ENCODE assay signal across 1 cellular context in the genomic region with DNA sequence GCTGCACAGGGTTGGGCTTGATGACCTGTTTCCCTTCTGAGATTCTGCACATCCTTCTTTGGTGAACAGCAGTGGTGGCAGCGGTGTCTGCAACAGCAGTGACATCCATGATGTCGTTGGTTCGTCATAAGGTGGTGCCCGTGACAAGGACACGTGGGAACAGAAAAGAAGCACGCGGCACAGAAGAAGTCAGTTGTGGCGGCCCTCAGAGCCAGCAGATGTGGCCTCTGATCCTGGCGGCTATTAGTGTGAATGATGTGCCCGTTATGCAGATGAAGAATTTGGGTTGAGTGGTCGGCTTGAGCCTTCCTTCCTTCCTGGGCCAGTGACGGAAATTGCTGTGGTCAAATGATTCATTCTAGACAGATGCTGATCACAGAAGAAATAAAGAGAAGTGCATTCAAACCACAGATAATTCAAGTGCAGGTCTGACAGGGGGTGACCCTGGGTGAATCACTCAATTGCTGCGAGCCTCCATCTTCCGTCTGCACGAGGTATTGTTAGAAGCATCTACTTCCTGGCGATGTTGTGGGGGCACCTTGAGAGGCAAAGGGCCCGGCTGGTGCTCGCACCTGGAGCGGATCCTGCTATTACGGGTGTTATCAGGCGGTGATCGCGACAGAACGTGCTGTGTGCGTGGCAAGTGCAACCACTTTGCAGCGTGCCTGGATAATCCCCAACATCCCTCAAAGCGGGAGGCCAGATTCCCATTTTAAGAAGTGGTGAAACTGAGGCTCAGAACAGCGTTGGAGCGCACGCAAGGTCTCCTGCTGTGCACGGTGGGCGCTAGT.
TF ChIP-seq lines count a peak whose summit lies in the region.

No MANE protein-coding gene starts in this region.

TF ChIP-seq in K562, 482 proteins besides CTCF, POLR2A, EP300 and RAD21 (continued from another document):
- TF ChIP-seq, protein P1, sequence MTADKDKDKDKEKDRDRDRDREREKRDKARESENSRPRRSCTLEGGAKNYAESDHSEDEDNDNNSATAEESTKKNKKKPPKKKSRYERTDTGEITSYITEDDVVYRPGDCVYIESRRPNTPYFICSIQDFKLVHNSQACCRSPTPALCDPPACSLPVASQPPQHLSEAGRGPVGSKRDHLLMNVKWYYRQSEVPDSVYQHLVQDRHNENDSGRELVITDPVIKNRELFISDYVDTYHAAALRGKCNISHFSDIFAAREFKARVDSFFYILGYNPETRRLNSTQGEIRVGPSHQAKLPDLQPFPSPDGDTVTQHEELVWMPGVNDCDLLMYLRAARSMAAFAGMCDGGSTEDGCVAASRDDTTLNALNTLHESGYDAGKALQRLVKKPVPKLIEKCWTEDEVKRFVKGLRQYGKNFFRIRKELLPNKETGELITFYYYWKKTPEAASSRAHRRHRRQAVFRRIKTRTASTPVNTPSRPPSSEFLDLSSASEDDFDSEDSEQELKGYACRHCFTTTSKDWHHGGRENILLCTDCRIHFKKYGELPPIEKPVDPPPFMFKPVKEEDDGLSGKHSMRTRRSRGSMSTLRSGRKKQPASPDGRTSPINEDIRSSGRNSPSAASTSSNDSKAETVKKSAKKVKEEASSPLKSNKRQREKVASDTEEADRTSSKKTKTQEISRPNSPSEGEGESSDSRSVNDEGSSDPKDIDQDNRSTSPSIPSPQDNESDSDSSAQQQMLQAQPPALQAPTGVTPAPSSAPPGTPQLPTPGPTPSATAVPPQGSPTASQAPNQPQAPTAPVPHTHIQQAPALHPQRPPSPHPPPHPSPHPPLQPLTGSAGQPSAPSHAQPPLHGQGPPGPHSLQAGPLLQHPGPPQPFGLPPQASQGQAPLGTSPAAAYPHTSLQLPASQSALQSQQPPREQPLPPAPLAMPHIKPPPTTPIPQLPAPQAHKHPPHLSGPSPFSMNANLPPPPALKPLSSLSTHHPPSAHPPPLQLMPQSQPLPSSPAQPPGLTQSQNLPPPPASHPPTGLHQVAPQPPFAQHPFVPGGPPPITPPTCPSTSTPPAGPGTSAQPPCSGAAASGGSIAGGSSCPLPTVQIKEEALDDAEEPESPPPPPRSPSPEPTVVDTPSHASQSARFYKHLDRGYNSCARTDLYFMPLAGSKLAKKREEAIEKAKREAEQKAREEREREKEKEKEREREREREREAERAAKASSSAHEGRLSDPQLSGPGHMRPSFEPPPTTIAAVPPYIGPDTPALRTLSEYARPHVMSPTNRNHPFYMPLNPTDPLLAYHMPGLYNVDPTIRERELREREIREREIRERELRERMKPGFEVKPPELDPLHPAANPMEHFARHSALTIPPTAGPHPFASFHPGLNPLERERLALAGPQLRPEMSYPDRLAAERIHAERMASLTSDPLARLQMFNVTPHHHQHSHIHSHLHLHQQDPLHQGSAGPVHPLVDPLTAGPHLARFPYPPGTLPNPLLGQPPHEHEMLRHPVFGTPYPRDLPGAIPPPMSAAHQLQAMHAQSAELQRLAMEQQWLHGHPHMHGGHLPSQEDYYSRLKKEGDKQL (CRISPR knock-in tag; IDR thresholded peaks at IDR 0.05; ENCODE audit: borderline replicate concordance): 0 out of 2 replicates have a peak, but pooled peaks have one; percentile 29
- TF ChIP-seq, protein P2, sequence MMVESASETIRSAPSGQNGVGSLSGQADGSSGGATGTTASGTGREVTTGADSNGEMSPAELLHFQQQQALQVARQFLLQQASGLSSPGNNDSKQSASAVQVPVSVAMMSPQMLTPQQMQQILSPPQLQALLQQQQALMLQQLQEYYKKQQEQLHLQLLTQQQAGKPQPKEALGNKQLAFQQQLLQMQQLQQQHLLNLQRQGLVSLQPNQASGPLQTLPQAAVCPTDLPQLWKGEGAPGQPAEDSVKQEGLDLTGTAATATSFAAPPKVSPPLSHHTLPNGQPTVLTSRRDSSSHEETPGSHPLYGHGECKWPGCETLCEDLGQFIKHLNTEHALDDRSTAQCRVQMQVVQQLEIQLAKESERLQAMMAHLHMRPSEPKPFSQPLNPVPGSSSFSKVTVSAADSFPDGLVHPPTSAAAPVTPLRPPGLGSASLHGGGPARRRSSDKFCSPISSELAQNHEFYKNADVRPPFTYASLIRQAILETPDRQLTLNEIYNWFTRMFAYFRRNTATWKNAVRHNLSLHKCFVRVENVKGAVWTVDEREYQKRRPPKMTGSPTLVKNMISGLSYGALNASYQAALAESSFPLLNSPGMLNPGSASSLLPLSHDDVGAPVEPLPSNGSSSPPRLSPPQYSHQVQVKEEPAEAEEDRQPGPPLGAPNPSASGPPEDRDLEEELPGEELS (CRISPR knock-in tag; IDR thresholded peaks at IDR 0.05; ENCODE audit: borderline replicate concordance): peak; percentile 77; the same call in 1 of the 2 replicates
- TF ChIP-seq GABPB1 (CRISPR knock-in tag; IDR thresholded peaks at IDR 0.05): peak; percentile 33
- TF ChIP-seq, protein P3, sequence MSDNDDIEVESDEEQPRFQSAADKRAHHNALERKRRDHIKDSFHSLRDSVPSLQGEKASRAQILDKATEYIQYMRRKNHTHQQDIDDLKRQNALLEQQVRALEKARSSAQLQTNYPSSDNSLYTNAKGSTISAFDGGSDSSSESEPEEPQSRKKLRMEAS (CRISPR knock-in tag; IDR thresholded peaks at IDR 0.05): peak; percentile 89
- TF ChIP-seq ZNF431 (CRISPR knock-in tag; IDR thresholded peaks at IDR 0.05): 0 out of 2 replicates have a peak, but pooled peaks have one; percentile 12
- TF ChIP-seq, protein P4, sequence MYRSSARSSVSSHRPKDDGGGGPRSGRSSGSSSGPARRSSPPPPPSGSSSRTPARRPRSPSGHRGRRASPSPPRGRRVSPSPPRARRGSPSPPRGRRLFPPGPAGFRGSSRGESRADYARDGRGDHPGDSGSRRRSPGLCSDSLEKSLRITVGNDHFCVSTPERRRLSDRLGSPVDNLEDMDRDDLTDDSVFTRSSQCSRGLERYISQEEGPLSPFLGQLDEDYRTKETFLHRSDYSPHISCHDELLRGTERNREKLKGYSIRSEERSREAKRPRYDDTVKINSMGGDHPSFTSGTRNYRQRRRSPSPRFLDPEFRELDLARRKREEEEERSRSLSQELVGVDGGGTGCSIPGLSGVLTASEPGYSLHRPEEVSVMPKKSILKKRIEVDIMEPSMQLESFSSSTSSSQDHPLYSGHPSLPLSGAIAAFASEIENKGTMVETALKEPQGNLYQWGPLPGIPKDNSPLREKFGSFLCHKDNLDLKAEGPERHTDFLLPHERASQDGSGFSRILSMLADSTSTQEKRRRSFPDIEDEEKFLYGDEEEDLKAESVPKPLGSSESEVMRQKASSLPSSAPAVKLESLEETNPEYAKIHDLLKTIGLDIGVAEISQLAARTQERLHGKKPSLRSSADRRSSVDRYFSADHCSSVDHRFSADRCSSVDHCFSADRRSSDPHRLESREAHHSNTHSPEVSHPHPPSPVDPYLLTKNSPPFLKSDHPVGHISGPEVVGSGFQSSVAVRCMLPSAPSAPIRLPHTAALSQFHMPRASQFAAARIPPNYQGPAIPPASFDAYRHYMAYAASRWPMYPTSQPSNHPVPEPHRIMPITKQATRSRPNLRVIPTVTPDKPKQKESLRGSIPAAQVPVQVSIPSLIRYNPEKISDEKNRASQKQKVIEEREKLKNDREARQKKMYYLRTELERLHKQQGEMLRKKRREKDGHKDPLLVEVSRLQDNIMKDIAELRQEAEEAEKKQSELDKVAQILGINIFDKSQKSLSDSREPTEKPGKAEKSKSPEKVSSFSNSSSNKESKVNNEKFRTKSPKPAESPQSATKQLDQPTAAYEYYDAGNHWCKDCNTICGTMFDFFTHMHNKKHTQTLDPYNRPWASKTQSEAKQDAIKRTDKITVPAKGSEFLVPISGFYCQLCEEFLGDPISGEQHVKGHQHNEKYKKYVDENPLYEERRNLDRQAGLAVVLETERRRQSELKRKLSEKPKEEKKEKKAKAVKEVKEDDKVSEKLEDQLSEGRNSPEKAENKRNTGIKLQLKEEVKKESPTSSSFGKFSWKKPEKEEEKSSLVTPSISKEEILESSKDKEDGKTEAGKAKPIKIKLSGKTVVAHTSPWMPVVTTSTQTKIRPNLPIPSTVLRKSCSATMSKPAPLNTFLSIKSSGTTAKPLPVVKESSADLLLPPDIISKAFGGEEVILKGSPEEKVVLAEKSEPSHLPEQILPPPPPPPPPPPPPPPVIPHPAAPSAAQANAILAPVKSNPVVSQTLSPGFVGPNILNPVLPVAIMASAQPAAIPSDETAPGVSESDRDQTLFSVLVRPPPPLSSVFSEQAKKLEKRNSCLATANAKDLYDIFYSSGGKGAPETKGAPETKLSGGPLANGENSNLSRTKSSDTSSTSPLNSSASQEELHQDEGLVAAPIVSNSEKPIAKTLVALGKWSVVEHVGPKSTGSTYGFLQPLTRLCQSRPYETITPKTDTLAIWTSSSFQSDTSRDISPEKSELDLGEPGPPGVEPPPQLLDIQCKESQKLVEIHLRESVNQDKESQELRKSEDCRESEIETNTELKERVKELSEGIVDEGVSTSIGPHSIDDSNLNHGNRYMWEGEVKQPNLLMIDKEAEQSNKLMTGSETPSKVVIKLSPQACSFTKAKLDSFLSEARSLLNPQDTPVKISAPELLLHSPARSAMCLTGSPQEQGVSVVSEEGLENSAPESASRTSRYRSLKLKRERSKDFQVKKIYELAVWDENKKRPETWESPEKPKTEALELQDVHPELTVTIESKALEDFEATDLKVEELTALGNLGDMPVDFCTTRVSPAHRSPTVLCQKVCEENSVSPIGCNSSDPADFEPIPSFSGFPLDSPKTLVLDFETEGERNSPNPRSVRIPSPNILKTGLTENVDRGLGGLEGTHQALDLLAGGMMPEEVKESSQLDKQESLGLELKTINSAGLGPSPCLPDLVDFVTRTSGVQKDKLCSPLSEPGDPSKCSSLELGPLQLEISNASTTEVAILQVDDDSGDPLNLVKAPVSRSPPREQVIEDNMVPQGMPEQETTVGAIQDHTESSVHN (IDR thresholded peaks at IDR 0.05; ENCODE audit: borderline replicate concordance in 1 of 2, low read depth in 1 of 2): no peak
- peak; percentile 74 for TF ChIP-seq MEIS2 (IDR thresholded peaks at IDR 0.05; ENCODE audit: partially characterized antibody)
- TF ChIP-seq ZSCAN32 (CRISPR knock-in tag; IDR thresholded peaks at IDR 0.05): no peak
- TF ChIP-seq CREB1 (IDR thresholded peaks at IDR 0.05): no peak
- peak; percentile 64 for TF ChIP-seq CREB1 (CRISPR knock-in tag; IDR thresholded peaks at IDR 0.05)
- TF ChIP-seq PTTG1 (tag; IDR thresholded peaks at IDR 0.05; ENCODE audit: low read depth): no peak
- peak; percentile 50; the same call in 1 of the 2 replicates for TF ChIP-seq RNF2 (IDR thresholded peaks at IDR 0.05)
TF ChIP-seq in K562: peak in this region for 31.
